15 cellular contexts compared by ENCODE assay signal in the genomic region with DNA sequence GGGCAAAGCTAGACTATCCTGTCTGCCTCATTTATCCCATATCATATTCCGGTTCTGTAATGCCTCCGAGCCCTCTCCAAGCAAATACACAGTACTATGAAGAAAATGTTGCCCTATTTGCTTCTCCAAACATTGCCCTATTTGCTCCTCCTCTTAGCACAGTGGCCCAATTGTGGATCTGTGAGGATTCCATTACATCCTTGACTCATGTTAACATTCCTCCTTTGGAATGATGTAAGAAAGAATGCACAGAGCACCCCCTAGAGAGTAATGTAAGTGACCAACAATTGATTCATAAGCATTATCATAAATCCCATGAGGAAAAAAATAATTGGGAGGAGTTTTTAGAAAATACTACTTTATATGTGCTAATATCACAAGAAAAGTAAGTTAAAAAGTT. TPM values are rescaled to one million over a fixed set of nuclear protein-coding genes. Genes with fewer than 3 reads are reported as not detected.
DNase-seq lines count a peak whose midpoint lies in the region; ATAC-seq, FAIRE-seq and TF ChIP-seq lines count a peak whose summit lies in the region.
"Had no signal": no experiment of that assay in that cellular context is flagged by ENCODE, and none has a peak within 500 bp of the region (broad histone marks: within the 10 kb centered on the region; RNA-seq: fewer than 3 reads in every experiment).

No MANE protein-coding gene starts in this region.

- 89% methylated on average over 2 of the region's 2 CpGs for WGBS in mammary epithelial cell (ENCODE audit: low coverage, missing lambda C conversion rate)
- WGBS in lung, 2 donors: 68 to 80% methylated on average over 2 of the region's 2 CpGs
- WGBS in body of pancreas, 2 donors: 32 to 57% methylated on average over 2 of the region's 2 CpGs

- ATAC-seq in lung (ENCODE audit: insufficient read depth, low FRiP score) (peak; percentile 27), body of pancreas (no peak)

- H3K9me3 ChIP-seq in Karpas-422 (ENCODE audit: low read length) (no peaks in the 10 kb centered on the region), mammary epithelial cell (replicated peaks; ENCODE audit: insufficient read depth, low read length) (no peaks in the 10 kb centered on the region), lung (ENCODE audit: control insufficient read depth in 2 of 2, insufficient read depth in 1 of 2, low read length in 1 of 2) (no peaks in the 10 kb centered on the region), body of pancreas (no peaks in the 10 kb centered on the region), osteoblast (ENCODE audit: low read depth, low read length) (no peaks in the 10 kb centered on the region)

- H3K9me2 ChIP-seq in Karpas-422 (replicated peaks; ENCODE audit: insufficient read depth, low read length): no peaks in the 10 kb centered on the region

- H3K9ac ChIP-seq in Karpas-422 (ENCODE audit: low read length) (no peak overlapping the region), mammary epithelial cell (ENCODE audit: insufficient read depth, low read length) (no peak overlapping the region)

- intact Hi-C loops in mammary epithelial cell (cut with micrococcal nuclease): loop anchor here (5.0 kb wide), 1 partner anchor 128 kb away; no protein-coding TSS in a partner anchor
- intact Hi-C loops in body of pancreas (cut with DNase I): no loop called here

- H4K20me1 ChIP-seq in Karpas-422 (ENCODE audit: insufficient read depth, low read depth, low read length) (no peaks in the 10 kb centered on the region), mammary epithelial cell (ENCODE audit: insufficient read depth, low read length) (no peaks in the 10 kb centered on the region), osteoblast (ENCODE audit: insufficient read depth, low read length) (no peaks in the 10 kb centered on the region)

- no peak for FAIRE-seq in D721Med (lab: Jason Lieb, UNC)

- H3K4me3 ChIP-seq in Karpas-422 (ENCODE audit: low read length) (no peak overlapping the region), mammary epithelial cell (replicated peaks in 1 of 3; ENCODE audit: insufficient read depth in 1 of 3, low read depth in 2 of 3, low read length in 3 of 3) (no peak overlapping the region), lung (no peak overlapping the region), body of pancreas (no peak overlapping the region), osteoblast (ENCODE audit: insufficient read depth, low read length) (no peak overlapping the region)

- H3K79me2 ChIP-seq in Karpas-422 (ENCODE audit: low read length) (no peaks in the 10 kb centered on the region), mammary epithelial cell (ENCODE audit: insufficient read depth, low read length) (no peaks in the 10 kb centered on the region), osteoblast (ENCODE audit: insufficient read depth, low read length) (no peaks in the 10 kb centered on the region)

- dilution Hi-C loops in mammary epithelial cell (cut with HindIII; ENCODE audit: low sequenced_read_pairs): no loop called here

- in situ Hi-C loops in mammary epithelial cell (cut with MboI; ENCODE audit: low sequenced_read_pairs in 2 of 2): no loop called here

- H3K36me3 ChIP-seq in Karpas-422 (ENCODE audit: insufficient read depth, low read length) (no peaks in the 10 kb centered on the region), mammary epithelial cell (ENCODE audit: insufficient read depth, low read length) (no peaks in the 10 kb centered on the region), lung (ENCODE audit: control insufficient read depth in 2 of 2, insufficient read depth in 2 of 2, low read length in 2 of 2) (no peaks in the 10 kb centered on the region), body of pancreas (replicated peaks in 1 of 2; ENCODE audit: insufficient read depth in 1 of 2, low read depth in 2 of 2) (no peaks in the 10 kb centered on the region), osteoblast (ENCODE audit: insufficient read depth, low read length) (no peaks in the 10 kb centered on the region)

- DNase-seq in D721Med (ENCODE audit: insufficient read length, low spot score): no peak
- peak; percentile 4 for DNase-seq in Karpas-422
- peak; percentile 52 for DNase-seq in mammary epithelial cell
- no peak for DNase-seq in lung (ENCODE audit: low spot score)
- no peak for DNase-seq in RPMI8226
- no peak for DNase-seq in body of pancreas
- DNase-seq in osteoblast (ENCODE audit: insufficient read length, low spot score, missing footprints): no peak
- DNase-seq in pons (ENCODE audit: low spot score): no peak
- DNase-seq: activated CD4-positive, alpha-beta T cell treated with anti-CD3 and anti-CD28 coated beads, Interleukin-2, amount 50 U/mL, for 48 hours; activated naive CD4-positive, alpha-beta T cell treated with anti-CD3 and anti-CD28 coated beads, Interleukin-2, amount 10 ng/mL, durations not matched to agents 7 days and 5 days; CD8-positive, alpha-beta memory T cell; dermis blood vessel endothelial cell; hippocampal formation; MV-4-11; NCI-H69 had no signal

- no peak overlapping the region for H3K4me2 ChIP-seq in Karpas-422 (ENCODE audit: low read depth, low read length, poor library complexity, severe bottlenecking)
- no peak overlapping the region for H3K4me2 ChIP-seq in mammary epithelial cell (ENCODE audit: insufficient read depth, low read depth, low read length)
- H3K4me2 ChIP-seq in osteoblast (ENCODE audit: insufficient read depth, low read length): no peak overlapping the region

- H3K27me3 ChIP-seq in Karpas-422 (ENCODE audit: low read length): no peaks in the 10 kb centered on the region
- H3K27me3 ChIP-seq in mammary epithelial cell (ENCODE audit: insufficient read depth, low read length): no peaks in the 10 kb centered on the region
- H3K27me3 ChIP-seq in lung (ENCODE audit: control insufficient read depth, insufficient read depth): no peaks in the 10 kb centered on the region
- H3K27me3 ChIP-seq in body of pancreas: no peaks in the 10 kb centered on the region
- peaks cover 5% of the 10 kb centered on the region for H3K27me3 ChIP-seq in osteoblast (ENCODE audit: insufficient read depth, low read length)

- CTCF ChIA-PET in mammary epithelial cell (lab: Charles Lee; ENCODE audit: low non-redundant PET): no interaction called here

- no TSS peak for BruUV-seq in mammary epithelial cell (replicated peaks; lab: Mats Ljungman, UMichigan)

- peak; percentile 24 for TF ChIP-seq CTCF in D721Med (IDR thresholded peaks at IDR 0.05; ENCODE audit: insufficient read depth, missing control alignments)
- peak; percentile 6 to 30 for TF ChIP-seq CTCF in mammary epithelial cell (conservative IDR thresholded peaks at IDR 0.05 in 1 of 2, IDR thresholded peaks at IDR 0.05 in 1 of 2; ENCODE audit: extremely low read depth in 1 of 2, insufficient read depth in 1 of 2, low read depth in 1 of 2, low read length in 2 of 2)
- TF ChIP-seq CTCF in lung (IDR thresholded peaks at IDR 0.05; ENCODE audit: control extremely low read depth, extremely low read depth): no peak
- no peak for TF ChIP-seq CTCF in body of pancreas (IDR thresholded peaks at IDR 0.05)
- TF ChIP-seq CTCF in osteoblast (IDR thresholded peaks at IDR 0.05; ENCODE audit: extremely low read depth, low read depth, low read length): no peak

- H2AFZ ChIP-seq in Karpas-422 (ENCODE audit: low read length): no peak overlapping the region
- no peak overlapping the region for H2AFZ ChIP-seq in mammary epithelial cell (ENCODE audit: low read depth, low read length)
- H2AFZ ChIP-seq in osteoblast (ENCODE audit: low read length): no peak overlapping the region

- H3K4me1 ChIP-seq in Karpas-422 (ENCODE audit: low read length) (no peaks in the 10 kb centered on the region), mammary epithelial cell (ENCODE audit: insufficient read depth, low read length) (no peaks in the 10 kb centered on the region), lung (ENCODE audit: control insufficient read depth in 2 of 2, insufficient read depth in 2 of 2, low read length in 2 of 2) (no peaks in the 10 kb centered on the region), body of pancreas (no peaks in the 10 kb centered on the region), osteoblast (ENCODE audit: insufficient read depth, low read length) (peaks cover 5% of the 10 kb centered on the region)

- no peak for TF ChIP-seq POLR2A in body of pancreas (IDR thresholded peaks at IDR 0.05)

- H3K27ac ChIP-seq in Karpas-422 (ENCODE audit: low read length): no peak overlapping the region
- H3K27ac ChIP-seq in mammary epithelial cell (ENCODE audit: insufficient read depth, low read depth, low read length): no peak overlapping the region
- no peak overlapping the region for H3K27ac ChIP-seq in lung (ENCODE audit: low read depth in 1 of 2, low read length in 1 of 2)
- no peak overlapping the region for H3K27ac ChIP-seq in body of pancreas
- H3K27ac ChIP-seq in osteoblast (ENCODE audit: low read depth, low read length): no peak overlapping the region

RNA-seq across cellular contexts. Expression of a gene that starts 11.3 kb away (rescaled TPM):
- total RNA-seq in Karpas-422 (2014; rRNA removed; shearing (Covaris generic); ENCODE audit: low replicate concordance): not detected in 2 replicates
- 1 to 10 TPM in 1 of 2 donors, under 1 TPM in 1; 0.89 to 2.5 TPM for total RNA-seq in mammary epithelial cell
- polyA plus RNA-seq in mammary epithelial cell: 0.42 TPM
- polyA minus RNA-seq in mammary epithelial cell: not detected
- 1 to 10 TPM; 4.4 to 9.2 TPM for total RNA-seq in lung
- polyA plus RNA-seq in lung: 1 to 10 TPM; 3.0 to 3.6 TPM
- total RNA-seq in body of pancreas: 1 to 10 TPM; 1.8 to 3.6 TPM
- total RNA-seq in osteoblast: 0.29 and 0.36 TPM in 2 replicates
- total RNA-seq: CD8-positive, alpha-beta memory T cell had no signal
- polyA plus RNA-seq: CD8-positive, alpha-beta memory T cell had no signal

Comparison
In these comparisons a context has a peak if more than half of its experiments do, and no peak if none do; other contexts are left out.
1. DNase-seq: peak in Karpas-422 (single experiment) and mammary epithelial cell (single experiment); none in D721Med (single experiment), lung (single experiment), RPMI8226 (single experiment), body of pancreas (0 of 4), osteoblast (single experiment) and pons (single experiment).
2. CTCF ChIP-seq: peak in D721Med (single experiment) and mammary epithelial cell (2 of 2); none in lung (single experiment), body of pancreas (0 of 7) and osteoblast (single experiment).